Comparison of ENCODE assay signal across 10 cellular contexts in genomic region chr3:179181993-179182551, GRCh38. TPM values are rescaled to one million over a fixed set of nuclear protein-coding genes. Genes with fewer than 3 reads are reported as not detected.
DNase-seq lines count a peak whose midpoint lies in the region; ATAC-seq and TF ChIP-seq lines count a peak whose summit lies in the region.
"Had no signal": no experiment of that assay in that cellular context is flagged by ENCODE, and none has a peak within 500 bp of the region (broad histone marks: within the 10 kb centered on the region; RNA-seq: fewer than 3 reads in every experiment).

No MANE protein-coding gene starts in this region.

- no peak overlapping the region for H3K27ac ChIP-seq in aorta (ENCODE audit: low read depth in 1 of 2, low read length in 2 of 2)
- H3K27ac ChIP-seq: KMS-11 had no signal

- POLR2A ChIA-PET in activated B cell treated with CpG ODN at 0.5 μM for 24 hours (lab: Charles Lee), result interaction anchor here (1.2 to 2.2 kb wide), 2 partner anchors 16 to 33 kb away, joined by 3 to 48 read pairs; partner anchors contain the start of gene PIK3CA

- H3K27ac Mint-ChIP-seq in activated B cell treated with CpG ODN at 0.5 μM for 24 hours, result peak overlapping the region; percentile 70

- peaks cover 45% of the 10 kb centered on the region for H3K4me1 Mint-ChIP-seq in activated B cell treated with CpG ODN at 0.5 μM for 24 hours

- H3K36me3 ChIP-seq in aorta (ENCODE audit: control insufficient read depth in 1 of 2, insufficient read depth in 2 of 2, low read length in 1 of 2), result no peaks in the 10 kb centered on the region

- ATAC-seq in activated B cell treated with CpG ODN at 0.5 μM for 24 hours (ENCODE audit: low read depth) (peak; percentile 62), left ventricle myocardium superior (peak; percentile 25), aorta (ENCODE audit: low FRiP score) (peak; percentile 44), HG03108 (IDR thresholded peaks at IDR 0.05; ENCODE audit: unreplicated experiment) (no peak)
- ATAC-seq: effector memory CD8-positive, alpha-beta T cell had no signal

- intact Hi-C loops in activated B cell treated with CpG ODN at 0.5 μM for 24 hours (cut with micrococcal nuclease) (loop anchor here (1.0 to 2.0 kb wide), 4 partner anchors 8 to 35 kb away; no protein-coding TSS in a partner anchor), left ventricle myocardium superior (cut with micrococcal nuclease) (no loop called here), aorta (cut with DNase I) (loop anchor here in 1 of 2 donors (5.0 kb wide), 1 partner anchor 35 kb away; the partner anchor contains the start of gene PIK3CA)

- no peak for TF ChIP-seq CTCF in activated B cell treated with CpG ODN at 0.5 μM for 24 hours (IDR thresholded peaks at IDR 0.05)

- no peaks in the 10 kb centered on the region for H3K27me3 Mint-ChIP-seq in activated B cell treated with CpG ODN at 0.5 μM for 24 hours
- H3K27me3 Mint-ChIP-seq: effector memory CD8-positive, alpha-beta T cell had no signal

- H3K4me1 ChIP-seq in aorta (ENCODE audit: control insufficient read depth in 1 of 2, insufficient read depth in 2 of 2, low read length in 2 of 2), result peaks cover 5 to 16% of the 10 kb centered on the region in 2 donors

- WGBS in aorta, 2 donors, result 26 to 29% methylated on average over 4 of the region's 4 CpGs

- no peaks in the 10 kb centered on the region for H3K27me3 ChIP-seq in aorta (ENCODE audit: control insufficient read depth in 1 of 2, insufficient read depth in 2 of 2, low read length in 1 of 2)

- CTCF ChIA-PET in activated B cell treated with CpG ODN at 0.5 μM for 24 hours (lab: Charles Lee), result interaction anchor here (1.4 kb wide), 1 partner anchor 33 kb away, joined by 3 read pairs; no protein-coding TSS in a partner anchor

- H3K9me3 ChIP-seq in aorta (ENCODE audit: control insufficient read depth, low read length), result no peaks in the 10 kb centered on the region

- no peaks in the 10 kb centered on the region for H3K36me3 Mint-ChIP-seq in activated B cell treated with CpG ODN at 0.5 μM for 24 hours (ENCODE audit: low read depth)

- H3K9me3 Mint-ChIP-seq in activated B cell treated with CpG ODN at 0.5 μM for 24 hours, result no peaks in the 10 kb centered on the region
- H3K9me3 Mint-ChIP-seq: effector memory CD8-positive, alpha-beta T cell had no signal

- DNase-seq in stimulated activated CD4-positive, alpha-beta T cell treated with anti-CD3 and anti-CD28 coated beads, Interleukin-15, amount 100 ng/mL, for 24 hours, result peak; percentile 9
- no peak for DNase-seq in stimulated activated CD4-positive, alpha-beta T cell treated with anti-CD3 and anti-CD28 coated beads, Interleukin-12 subunit alpha, Interleukin-12 subunit beta, amount 100 ng/mL, for 4 hours
- DNase-seq in activated B cell treated with CpG ODN at 0.5 μM for 24 hours (no peak), left ventricle myocardium superior (no peak), aorta (no peak), SIG-M5 treated with dmso at 0.1 percent for 504 hours (lab: John Stamatoyannopoulos, UW; ENCODE audit: unreplicated experiment) (no peak), NCI-H510A (lab: John Stamatoyannopoulos, UW) (no peak)
- DNase-seq: effector memory CD8-positive, alpha-beta T cell had no signal

- peak overlapping the region; percentile 64 for H3K4me3 Mint-ChIP-seq in activated B cell treated with CpG ODN at 0.5 μM for 24 hours
- H3K4me3 Mint-ChIP-seq: effector memory CD8-positive, alpha-beta T cell had no signal

- H3K4me3 ChIP-seq in aorta (ENCODE audit: low read length in 2 of 2), result no peak overlapping the region

RNA-seq across cellular contexts. Expression of gene PIK3CA, which starts 33.9 kb away (rescaled TPM):
- 32.6 and 40.5 TPM in 2 replicates for total RNA-seq in activated B cell treated with CpG ODN at 0.5 μM for 24 hours
- 20.9 TPM for total RNA-seq in left ventricle myocardium superior
- 10 to 100 TPM; 37.6 to 39.1 TPM for total RNA-seq in aorta
- 10 to 100 TPM in 1 of 2 donors, 1 to 10 TPM in 1; 7.6 to 13.9 TPM for polyA plus RNA-seq in aorta
